ENCODE assay signal across 26 cellular contexts in the genomic region with DNA sequence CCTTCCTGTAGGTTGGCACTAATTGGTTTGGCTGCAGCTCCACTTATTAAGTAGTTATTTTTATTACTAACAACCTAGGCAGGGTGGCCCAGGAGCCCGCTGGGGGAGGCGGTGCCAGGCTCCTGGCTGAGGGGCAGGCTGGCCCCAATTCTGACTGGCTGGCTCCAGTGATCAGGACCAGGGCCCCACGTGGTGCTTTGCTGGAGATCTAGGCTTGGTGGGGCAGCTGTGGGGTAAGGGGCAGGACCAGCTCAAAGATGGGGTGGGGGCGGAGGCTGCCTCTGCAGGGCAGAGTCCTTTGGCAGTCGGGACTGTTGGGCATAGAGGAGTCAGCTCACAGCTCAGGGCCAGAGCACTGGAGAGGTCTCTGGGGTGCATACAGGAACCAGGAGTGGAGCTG. TPM values are rescaled to one million over a fixed set of nuclear protein-coding genes. Genes with fewer than 3 reads are reported as not detected.
A peak's percentile ranks its signal among the peaks of the same experiment; 100 is the strongest.
DNase-seq lines count a peak whose midpoint lies in the region; ATAC-seq and TF ChIP-seq lines count a peak whose summit lies in the region.
"Had no signal": no experiment of that assay in that cellular context is flagged by ENCODE, and none has a peak within 500 bp of the region (broad histone marks: within the 10 kb centered on the region; RNA-seq: fewer than 3 reads in every experiment).

No MANE protein-coding gene starts in this region.

- H3K27me3 ChIP-seq in left ventricle myocardium inferior (ENCODE audit: low read depth) (no peaks in the 10 kb centered on the region), right lobe of liver (no peaks in the 10 kb centered on the region), brain microvascular endothelial cell (replicated peaks) (no peaks in the 10 kb centered on the region), psoas muscle (ENCODE audit: insufficient read depth in 3 of 3, low read length in 2 of 3) (no peaks in the 10 kb centered on the region)
- H3K27me3 ChIP-seq: esophagus squamous epithelium had no signal

- in situ Hi-C loops in brain microvascular endothelial cell (cut with HindIII; ENCODE audit: low pct_ligation_motif_present, low sequenced_read_pairs) = no loop called here

- no peak overlapping the region for H3K4me3 ChIP-seq in left ventricle myocardium inferior
- peak overlapping the region; percentile 50 to 99 (median 87) for H3K4me3 ChIP-seq in right lobe of liver
- no peak overlapping the region for H3K4me3 ChIP-seq in brain microvascular endothelial cell (ENCODE audit: low read depth, low read length)
- H3K4me3 ChIP-seq in psoas muscle = no peak overlapping the region
- H3K4me3 ChIP-seq: esophagus squamous epithelium, SK-N-MC, thoracic aorta had no signal

- H3K27ac ChIP-seq in left ventricle myocardium inferior (replicated peaks) (no peak overlapping the region), RWPE1 (peak overlapping the region; percentile 29), right lobe of liver (peak overlapping the region; percentile 59 to 99 (median 99)), brain microvascular endothelial cell (no peak overlapping the region), psoas muscle (no peak overlapping the region)
- H3K27ac ChIP-seq: esophagus squamous epithelium, lower lobe of right lung, SK-N-MC, thoracic aorta, VCaP had no signal

- H3K36me3 ChIP-seq in left ventricle myocardium inferior (peaks cover 12% of the 10 kb centered on the region), right lobe of liver (peaks cover 0 to 38% (median 20%) of the 10 kb centered on the region in 4 donors), brain microvascular endothelial cell (replicated peaks) (peaks cover 5% of the 10 kb centered on the region), psoas muscle (ENCODE audit: insufficient read depth in 1 of 2, low read depth in 1 of 2) (peaks cover 0 to 6% of the 10 kb centered on the region in 2 donors)

- H3K36me3 Mint-ChIP-seq in stimulated activated effector memory CD8-positive, alpha-beta T cell treated with anti-CD3 and anti-CD28 coated beads, Interleukin-12 subunit alpha, Interleukin-12 subunit beta, amount 100 ng/mL, for 72 hours = peaks cover 26% of the 10 kb centered on the region

- H3K9me3 ChIP-seq in left ventricle myocardium inferior (replicated peaks) (no peaks in the 10 kb centered on the region), right lobe of liver (no peaks in the 10 kb centered on the region), psoas muscle (no peaks in the 10 kb centered on the region)
- H3K9me3 ChIP-seq: esophagus squamous epithelium, lower lobe of right lung, thoracic aorta had no signal

- no peak overlapping the region for H3K27ac Mint-ChIP-seq in stimulated activated effector memory CD8-positive, alpha-beta T cell treated with anti-CD3 and anti-CD28 coated beads, Interleukin-12 subunit alpha, Interleukin-12 subunit beta, amount 100 ng/mL, for 72 hours
- H3K27ac Mint-ChIP-seq: activated CD4-positive, alpha-beta T cell treated with anti-CD3 and anti-CD28 coated beads, Interleukin-2, amount 10 ng/mL, durations not matched to agents 24 days and 14 days; activated naive CD8-positive, alpha-beta T cell treated with anti-CD3 and anti-CD28 coated beads, Interleukin-2, amount 10 ng/mL, durations not matched to agents 7 days and 5 days had no signal

- CTCF ChIA-PET in RWPE1 (lab: Yijun Ruan, JAX) = no interaction called here

- TF ChIP-seq CTCF in left ventricle myocardium inferior (IDR thresholded peaks at IDR 0.05; ENCODE audit: borderline replicate concordance) (no peak), RWPE1 (conservative IDR thresholded peaks at IDR 0.05; ENCODE audit: low read depth) (no peak), right lobe of liver (IDR thresholded peaks at IDR 0.05) (no peak), brain microvascular endothelial cell (IDR thresholded peaks at IDR 0.05; ENCODE audit: low read depth, low read length, missing control alignments) (no peak), psoas muscle (IDR thresholded peaks at IDR 0.05) (no peak)

- peaks cover 33% of the 10 kb centered on the region for H3K4me1 ChIP-seq in left ventricle myocardium inferior
- H3K4me1 ChIP-seq in right lobe of liver = peaks cover 0 to 22% (median 0%) of the 10 kb centered on the region in 4 donors
- H3K4me1 ChIP-seq in psoas muscle = peaks cover 8% of the 10 kb centered on the region

- peak; percentile 35 for TF ChIP-seq POLR2A in right lobe of liver (IDR thresholded peaks at IDR 0.05)

- ATAC-seq in Right ventricle myocardium superior (ENCODE audit: poor library complexity) (peak; percentile 16), right lobe of liver (peak; percentile 25 to 66 (median 57)), psoas muscle (no peak)
- ATAC-seq in stimulated activated effector memory CD8-positive, alpha-beta T cell treated with anti-CD3 and anti-CD28 coated beads, Interleukin-12 subunit alpha, Interleukin-12 subunit beta, amount 100 ng/mL, for 72 hours = no peak
- ATAC-seq: lower lobe of right lung had no signal

- H3K9me3 Mint-ChIP-seq in stimulated activated effector memory CD8-positive, alpha-beta T cell treated with anti-CD3 and anti-CD28 coated beads, Interleukin-12 subunit alpha, Interleukin-12 subunit beta, amount 100 ng/mL, for 72 hours = no peaks in the 10 kb centered on the region
- H3K9me3 Mint-ChIP-seq: activated CD4-positive, alpha-beta T cell treated with anti-CD3 and anti-CD28 coated beads, Interleukin-2, amount 10 ng/mL, durations not matched to agents 24 days and 14 days; activated naive CD8-positive, alpha-beta T cell treated with anti-CD3 and anti-CD28 coated beads, Interleukin-2, amount 10 ng/mL, durations not matched to agents 7 days and 5 days had no signal

- DNase-seq in Right ventricle myocardium superior (no peak), left ventricle myocardium inferior (no peak), RWPE1 (ENCODE audit: low spot score) (no peak), right lobe of liver (peak; percentile 58 to 97 (median 94)), brain microvascular endothelial cell (no peak), psoas muscle (no peak), GM03348 (ENCODE audit: low spot score) (no peak)
- DNase-seq in stimulated activated effector memory CD8-positive, alpha-beta T cell treated with anti-CD3 and anti-CD28 coated beads, Interleukin-12 subunit alpha, Interleukin-12 subunit beta, amount 100 ng/mL, for 72 hours (ENCODE audit: low spot score in 2 of 2) = no peak
- DNase-seq: ACHN; activated CD4-positive, alpha-beta T cell treated with anti-CD3 and anti-CD28 coated beads, Interleukin-2, amount 10 ng/mL, durations not matched to agents 24 days and 14 days; activated naive CD8-positive, alpha-beta T cell treated with anti-CD3 and anti-CD28 coated beads, Interleukin-2, amount 10 ng/mL, durations not matched to agents 7 days and 5 days; C1 segment of cervical spinal cord; cortex of kidney; esophagus squamous epithelium; hippocampal formation; lower lobe of right lung; NCI-H1092 treated with DMSO at 0.1 percent for 48 hours; NCI-H1930; NCI-H2227 treated with DMSO at 0.1 percent for 48 hours; nucleus accumbens; RPMI8226; stimulated activated CD4-positive, alpha-beta T cell treated with anti-CD3 and anti-CD28 coated beads, Interleukin-2, amount 100 ng/mL, for 48 hours; stimulated activated naive CD4-positive, alpha-beta T cell had no signal

- POLR2A ChIA-PET in RWPE1 (lab: Yijun Ruan, JAX; ENCODE audit: low non-redundant PET) = interaction anchor here (0.9 kb wide), 1 partner anchor 17 kb away, joined by 3 read pairs; no protein-coding TSS in a partner anchor

- WGBS in right lobe of liver (ENCODE audit: insufficient coverage, low coverage, low lambda C conversion rate, missing lambda C conversion rate) = no CpG with 5 or more reads among the region's 5 CpGs
- WGBS in psoas muscle, 3 donors = 81 to 86% (median 82%) methylated on average over 5 of the region's 5 CpGs

- H3K4me1 Mint-ChIP-seq in stimulated activated effector memory CD8-positive, alpha-beta T cell treated with anti-CD3 and anti-CD28 coated beads, Interleukin-12 subunit alpha, Interleukin-12 subunit beta, amount 100 ng/mL, for 72 hours = peaks cover 6% of the 10 kb centered on the region

- peak overlapping the region; percentile 26 for H3K4me3 Mint-ChIP-seq in stimulated activated effector memory CD8-positive, alpha-beta T cell treated with anti-CD3 and anti-CD28 coated beads, Interleukin-12 subunit alpha, Interleukin-12 subunit beta, amount 100 ng/mL, for 72 hours
- H3K4me3 Mint-ChIP-seq: activated naive CD8-positive, alpha-beta T cell treated with anti-CD3 and anti-CD28 coated beads, Interleukin-2, amount 10 ng/mL, durations not matched to agents 7 days and 5 days had no signal

- intact Hi-C loops in Right ventricle myocardium superior (cut with DNase I) (no loop called here), left ventricle myocardium inferior (cut with micrococcal nuclease) (no loop called here), right lobe of liver (cut with DNase I) (no loop called here), psoas muscle (cut with DNase I) (loop anchor here (5.0 kb wide), 1 partner anchor 39 kb away; no protein-coding TSS in a partner anchor)

RNA-seq across cellular contexts. Expression of a gene that starts 2.4 kb away (rescaled TPM):
- 8.8 TPM for total RNA-seq in Right ventricle myocardium superior
- 8.5 TPM for total RNA-seq in left ventricle myocardium inferior
- total RNA-seq in right lobe of liver = 100 to 1,000 TPM; 161 to 356 (median 220) TPM
- 1 to 10 TPM; 4.3 to 8.6 (median 6.6) TPM for total RNA-seq in psoas muscle
- polyA plus RNA-seq in psoas muscle = 10 to 100 TPM in 1 of 3 donors, 1 to 10 TPM in 2; 3.3 to 32.9 (median 6.5) TPM

RNA-seq across cellular contexts. Expression of a gene that starts 36.6 kb away (rescaled TPM):
- total RNA-seq in Right ventricle myocardium superior (22.3 TPM), left ventricle myocardium inferior (23.2 TPM), right lobe of liver (10 to 100 TPM; 17.2 to 38.0 (median 24.4) TPM), psoas muscle (10 to 100 TPM; 11.3 to 18.8 (median 13.0) TPM)
- polyA plus RNA-seq in psoas muscle = 10 to 100 TPM; 11.9 to 23.8 (median 17.7) TPM

Comparison
In these comparisons a context has a peak if more than half of its experiments do, and no peak if none do; other contexts are left out.
1. ATAC-seq: peak in Right ventricle myocardium superior (single experiment) and right lobe of liver (4 of 4); none in stimulated activated effector memory CD8-positive, alpha-beta T cell treated with anti-CD3 and anti-CD28 coated beads, Interleukin-12 subunit alpha, Interleukin-12 subunit beta, amount 100 ng/mL, for 72 hours (single experiment) and psoas muscle (0 of 4).
2. DNase-seq: peak in right lobe of liver (3 of 3); none in Right ventricle myocardium superior (single experiment), left ventricle myocardium inferior (single experiment), RWPE1 (single experiment), stimulated activated effector memory CD8-positive, alpha-beta T cell treated with anti-CD3 and anti-CD28 coated beads, Interleukin-12 subunit alpha, Interleukin-12 subunit beta, amount 100 ng/mL, for 72 hours (0 of 2), brain microvascular endothelial cell (single experiment), psoas muscle (0 of 2) and GM03348 (single experiment).
3. H3K27ac ChIP-seq: peak in RWPE1 (single experiment) and right lobe of liver (3 of 3); none in left ventricle myocardium inferior (single experiment), brain microvascular endothelial cell (single experiment) and psoas muscle (single experiment).
4. H3K4me3 ChIP-seq: peak in right lobe of liver (3 of 3); none in left ventricle myocardium inferior (single experiment), brain microvascular endothelial cell (single experiment) and psoas muscle (single experiment).
5. RNA of a gene that starts 2.4 kb away (total RNA-seq): 161 to 356 TPM in right lobe of liver; 8.8 TPM in Right ventricle myocardium superior (single experiment), 8.5 TPM in left ventricle myocardium inferior (single experiment) and 4.3 to 8.6 TPM in psoas muscle; every median in the first group is over 10 times any median in the second.
6. intact Hi-C loops: an anchor here in psoas muscle (5.0 kb wide); none called in Right ventricle myocardium superior, left ventricle myocardium inferior and right lobe of liver.